ENCODE assay signal across 2 cellular contexts in genomic region chr4:26032142-26032541, GRCh38.
A peak's percentile ranks its signal among the peaks of the same experiment; 100 is the strongest.
TF ChIP-seq lines count a peak whose summit lies in the region.

No MANE protein-coding gene starts in this region.

TF ChIP-seq in SK-N-SH, 30 proteins besides CTCF, POLR2A, EP300 and RAD21 (continued from another document):
- TF ChIP-seq RXRA (IDR thresholded peaks at IDR 0.05; ENCODE audit: borderline replicate concordance, low read depth) (0 out of 2 replicates have a peak, but pooled peaks have one; percentile 29), YY1 (IDR thresholded peaks at IDR 0.05; ENCODE audit: low read depth) (no peak), GATA2 (CRISPR knock-in tag; IDR thresholded peaks at IDR 0.05) (no peak), CHD2 (IDR thresholded peaks at IDR 0.05; ENCODE audit: low read length, partially characterized antibody) (no peak), NFIC (IDR thresholded peaks at IDR 0.05; ENCODE audit: borderline replicate concordance) (peak; percentile 55), TCF12 (IDR thresholded peaks at IDR 0.05) (peak; percentile 43; the same call in 1 of the 2 replicates)

TF ChIP-seq in SK-N-SH treated with all-trans-retinoic acid at 6 μM for 48 hours, 23 proteins besides CTCF, POLR2A, EP300 and RAD21 (continued from another document):
- no peak for TF ChIP-seq PATZ1 (CRISPR knock-in tag; IDR thresholded peaks at IDR 0.05; ENCODE audit: borderline replicate concordance)
- no peak for TF ChIP-seq OSR1 (CRISPR knock-in tag; IDR thresholded peaks at IDR 0.05)
- TF ChIP-seq BACH2 (CRISPR knock-in tag; IDR thresholded peaks at IDR 0.05; ENCODE audit: borderline replicate concordance): no peak
- no peak for TF ChIP-seq SNAI2 (CRISPR knock-in tag; IDR thresholded peaks at IDR 0.05)
